Comparison of ENCODE assay signal across 6 cellular contexts in the genomic region with DNA sequence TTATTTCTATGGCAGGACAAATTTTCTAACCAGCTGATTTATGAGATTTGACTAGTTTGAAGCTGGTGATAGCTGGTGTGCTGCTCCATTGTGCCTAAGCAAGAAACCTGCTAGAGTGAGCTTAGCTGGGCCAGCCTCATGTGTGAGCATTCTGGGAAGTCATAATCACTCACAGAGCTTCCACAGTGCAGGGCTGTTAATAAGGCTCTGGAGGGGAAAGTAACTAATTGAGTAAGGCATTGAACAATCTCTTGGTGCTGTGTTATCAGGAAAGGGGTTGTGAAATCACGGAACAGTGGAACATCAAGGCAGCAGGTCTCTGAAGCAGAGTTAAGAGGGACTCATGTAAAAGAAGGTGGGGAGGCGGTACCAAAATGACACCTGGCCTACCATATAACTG.
"Had no signal": no experiment of that assay in that cellular context is flagged by ENCODE, and none has a peak within 500 bp of the region (broad histone marks: within the 10 kb centered on the region; RNA-seq: fewer than 3 reads in every experiment).

No MANE protein-coding gene starts in this region.

- DNase-seq: GDM1, GF-D8 had no signal

- FAIRE-seq: G401.6, GM12878, GM12892, GM19239 had no signal

- ATAC-seq: GM12878 had no signal

- H3K4me3 ChIP-seq: GM12878 had no signal
